Comparison of ENCODE assay signal across 1 cellular context in the genomic region with DNA sequence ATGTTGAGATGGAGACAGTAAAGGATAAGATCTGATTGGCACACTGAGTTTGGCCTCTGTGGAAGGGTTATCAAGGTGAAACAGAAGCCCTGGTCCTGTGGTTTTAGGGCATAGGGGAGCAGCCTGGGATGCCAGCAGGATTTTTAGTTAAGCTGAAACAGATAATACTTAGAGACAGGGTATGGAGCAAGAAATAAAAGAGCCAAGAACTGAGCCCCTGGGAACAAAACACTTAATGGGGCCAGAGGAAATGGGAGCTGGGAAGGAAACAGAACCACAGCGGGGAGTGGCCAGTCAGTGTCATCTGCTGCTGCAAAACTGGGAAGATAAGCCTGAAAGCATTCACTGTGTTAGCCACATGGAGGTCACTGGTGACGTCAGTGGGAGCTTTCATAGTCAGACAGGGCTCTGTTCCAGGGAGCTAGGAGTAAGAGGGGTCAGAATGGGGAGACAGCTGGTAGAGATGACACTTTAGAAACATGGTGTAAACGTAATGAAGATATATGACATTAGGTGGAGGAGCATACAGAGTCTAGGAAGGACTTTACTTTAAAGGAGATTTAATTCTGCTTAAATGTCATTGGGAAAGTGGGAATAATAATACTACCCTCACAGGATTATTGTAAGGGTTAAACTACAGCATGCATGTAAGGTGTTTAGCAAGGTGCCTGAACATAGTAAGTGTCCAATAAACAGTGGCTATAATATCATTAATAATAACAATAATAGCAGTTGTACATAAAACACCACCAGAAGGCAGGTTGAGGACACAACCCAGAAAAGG.
TF ChIP-seq lines count a peak whose summit lies in the region.

No MANE protein-coding gene starts in this region.

TF ChIP-seq in H1, 55 proteins besides CTCF, POLR2A, EP300 and RAD21:
- TF ChIP-seq, protein P1, sequence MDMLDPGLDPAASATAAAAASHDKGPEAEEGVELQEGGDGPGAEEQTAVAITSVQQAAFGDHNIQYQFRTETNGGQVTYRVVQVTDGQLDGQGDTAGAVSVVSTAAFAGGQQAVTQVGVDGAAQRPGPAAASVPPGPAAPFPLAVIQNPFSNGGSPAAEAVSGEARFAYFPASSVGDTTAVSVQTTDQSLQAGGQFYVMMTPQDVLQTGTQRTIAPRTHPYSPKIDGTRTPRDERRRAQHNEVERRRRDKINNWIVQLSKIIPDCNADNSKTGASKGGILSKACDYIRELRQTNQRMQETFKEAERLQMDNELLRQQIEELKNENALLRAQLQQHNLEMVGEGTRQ (IDR thresholded peaks at IDR 0.05; ENCODE audit: low read length): no peak
- TF ChIP-seq SIX5 (IDR thresholded peaks at IDR 0.05; ENCODE audit: low read depth, low read length) (peak; percentile 5; the same call in 1 of the 2 replicates), BCL11A (IDR thresholded peaks at IDR 0.05; ENCODE audit: low read depth in 2 of 2, low read length in 2 of 2) (no peak), MAFK (IDR thresholded peaks at IDR 0.05; ENCODE audit: low read depth, low read length) (no peak), NRF1 (IDR thresholded peaks at IDR 0.05; ENCODE audit: low read depth, low read length) (no peak), RXRA (IDR thresholded peaks at IDR 0.05; ENCODE audit: insufficient read depth, low read depth, low read length) (no peak)
- TF ChIP-seq, protein P2, sequence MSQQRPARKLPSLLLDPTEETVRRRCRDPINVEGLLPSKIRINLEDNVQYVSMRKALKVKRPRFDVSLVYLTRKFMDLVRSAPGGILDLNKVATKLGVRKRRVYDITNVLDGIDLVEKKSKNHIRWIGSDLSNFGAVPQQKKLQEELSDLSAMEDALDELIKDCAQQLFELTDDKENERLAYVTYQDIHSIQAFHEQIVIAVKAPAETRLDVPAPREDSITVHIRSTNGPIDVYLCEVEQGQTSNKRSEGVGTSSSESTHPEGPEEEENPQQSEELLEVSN (IDR thresholded peaks at IDR 0.05): no peak
